ENCODE assay signal across 12 cellular contexts in genomic region chr2:97714084-97714949, GRCh38. TPM values are rescaled to one million over a fixed set of nuclear protein-coding genes. Genes with fewer than 3 reads are reported as not detected.
A peak's percentile ranks its signal among the peaks of the same experiment; 100 is the strongest.
DNase-seq lines count a peak whose midpoint lies in the region; ATAC-seq, FAIRE-seq and TF ChIP-seq lines count a peak whose summit lies in the region.
"Had no signal": no experiment of that assay in that cellular context is flagged by ENCODE, and none has a peak within 500 bp of the region (broad histone marks: within the 10 kb centered on the region; RNA-seq: fewer than 3 reads in every experiment).

No MANE protein-coding gene starts in this region.

- TF ChIP-seq CTCF in CD4-positive, alpha-beta T cell (IDR thresholded peaks at IDR 0.05), result no peak
- TF ChIP-seq CTCF in OCI-LY1 (IDR thresholded peaks at IDR 0.05; ENCODE audit: low read length) (no peak), K562 (IDR thresholded peaks at IDR 0.05 in 2 of 3, conservative IDR thresholded peaks at IDR 0.05 in 1 of 3; ENCODE audit: insufficient read depth in 2 of 3, low read depth in 1 of 3, low read length in 3 of 3) (no peak), nephron (IDR thresholded peaks at IDR 0.05; ENCODE audit: unreplicated experiment in 3 of 3) (no peak), ascending aorta (IDR thresholded peaks at IDR 0.05) (no peak)

- H3K9me2 ChIP-seq in OCI-LY1 (ENCODE audit: low read depth, low read length), result no peaks in the 10 kb centered on the region

- no peaks in the 10 kb centered on the region for H3K9me3 ChIP-seq in CD4-positive, alpha-beta T cell (ENCODE audit: control insufficient read depth, low read length)
- H3K9me3 ChIP-seq in OCI-LY1 (ENCODE audit: low read length) (no peaks in the 10 kb centered on the region), K562 (replicated peaks; ENCODE audit: control insufficient read depth, insufficient read depth, low read depth, low read length) (no peaks in the 10 kb centered on the region; the same call in 1 of the 2 replicates), ascending aorta (no peaks in the 10 kb centered on the region)
- H3K9me3 ChIP-seq: Caco-2, tibial artery had no signal

- no peak overlapping the region for H3K4me3 ChIP-seq in OCI-LY1 (ENCODE audit: low read depth, low read length, poor library complexity, severe bottlenecking)
- H3K4me3 ChIP-seq in K562, result no peak overlapping the region
- peak overlapping the region in 1 of 2 donors; percentile 24 for H3K4me3 ChIP-seq in ascending aorta
- H3K4me3 ChIP-seq: tibial artery had no signal

- peak overlapping the region; percentile 88 for H3K27ac ChIP-seq in CD4-positive, alpha-beta T cell (ENCODE audit: low read depth, low read length)
- H3K27ac ChIP-seq in OCI-LY1 (ENCODE audit: low read depth, low read length, poor library complexity, severe bottlenecking) (no peak overlapping the region), K562 (ENCODE audit: extremely low read depth, low read depth, low read length) (no peak overlapping the region), ascending aorta (no peak overlapping the region)
- H3K27ac ChIP-seq: tibial artery had no signal

- peaks cover 60% of the 10 kb centered on the region for H3K36me3 Mint-ChIP-seq in CD4-positive, alpha-beta T cell (ENCODE audit: low read depth)
- no peaks in the 10 kb centered on the region for H3K36me3 Mint-ChIP-seq in nephron (ENCODE audit: low read depth)
- H3K36me3 Mint-ChIP-seq: mesothelial cell of epicardium had no signal

- H3K4me1 ChIP-seq in OCI-LY1 (ENCODE audit: insufficient read depth, low read length, severe bottlenecking), result peaks cover 27% of the 10 kb centered on the region
- peaks cover 24 to 48% of the 10 kb centered on the region in 2 experiments for H3K4me1 ChIP-seq in K562 (replicated peaks in 1 of 2; ENCODE audit: control insufficient read depth in 2 of 2, insufficient read depth in 2 of 2, low read length in 2 of 2)
- H3K4me1 ChIP-seq in ascending aorta, result no peaks in the 10 kb centered on the region
- H3K4me1 ChIP-seq: tibial artery had no signal

- POLR2A ChIA-PET in CD4-positive, alpha-beta T cell (lab: Charles Lee), result interaction anchor here (0.7 to 3.7 kb wide), 13 partner anchors 10 to 750 kb away, joined by 3 to 42 read pairs (median 7); partner anchors contain the start of genes ACTR1B, ANKRD36B and COX5B
- POLR2A ChIA-PET in K562 (lab: Yijun Ruan, JAX), result interaction anchor here (0.6 to 1.0 kb wide), 2 partner anchors 8 to 14 kb away, joined by 3 read pairs; no protein-coding TSS in a partner anchor

- CTCF ChIA-PET in CD4-positive, alpha-beta T cell (lab: Charles Lee), result interaction anchor here (1.1 to 2.3 kb wide), 6 partner anchors 13 to 124 kb away, joined by 3 to 15 read pairs (median 8); no protein-coding TSS in a partner anchor
- CTCF ChIA-PET in K562 (lab: Yijun Ruan, JAX; ENCODE audit: low intra/inter-chr PET ratio), result no interaction called here

- in situ Hi-C loops in K562 (cut with MboI), result no loop called here

- H3K27ac Mint-ChIP-seq in CD4-positive, alpha-beta T cell, result peak overlapping the region; percentile 98
- H3K27ac Mint-ChIP-seq in nephron, result peak overlapping the region in 2 of 3 experiments; percentile 40 to 72

- H3K4me1 Mint-ChIP-seq in CD4-positive, alpha-beta T cell (ENCODE audit: low read depth), result peaks cover 92% of the 10 kb centered on the region
- peaks cover 33% of the 10 kb centered on the region for H3K4me1 Mint-ChIP-seq in nephron

- ATAC-seq in CD4-positive, alpha-beta T cell (ENCODE audit: poor library complexity), result no peak
- ATAC-seq in K562 (no peak), HG03565 (IDR thresholded peaks at IDR 0.05; ENCODE audit: unreplicated experiment) (no peak)

- TF ChIP-seq POLR2A in K562 (conservative IDR thresholded peaks at IDR 0.05), result no peak

- TF ChIP-seq RAD21 in K562 (CRISPR knock-in tag; conservative IDR thresholded peaks at IDR 0.05 in 1 of 2, IDR thresholded peaks at IDR 0.05 in 1 of 2), result no peak

- H3K27me3 Mint-ChIP-seq in CD4-positive, alpha-beta T cell, result no peaks in the 10 kb centered on the region
- peaks cover 3% of the 10 kb centered on the region for H3K27me3 Mint-ChIP-seq in nephron (ENCODE audit: low read depth)

- DNase-seq in CD4-positive, alpha-beta T cell, result peak in 2 of 10 experiments; percentile 13 to 36
- DNase-seq in K562 (ENCODE audit: extremely low read depth in 1 of 4, low spot score in 3 of 4) (no peak), ascending aorta (ENCODE audit: low spot score in 2 of 2) (no peak), COLO829 (ENCODE audit: low spot score) (no peak)
- no peak for DNase-seq in stimulated activated naive CD4-positive, alpha-beta T cell treated with Interleukin-2 at 50 U/mL for 16 hours (lab: John Stamatoyannopoulos, UW)
- DNase-seq: NCI-H1694 had no signal

- H2AFZ ChIP-seq in OCI-LY1 (ENCODE audit: low read length) (no peak overlapping the region), K562 (ENCODE audit: low read depth, low read length) (no peak overlapping the region)

- no peaks in the 10 kb centered on the region for H3F3A ChIP-seq in OCI-LY1 (ENCODE audit: insufficient read depth, low read length)

- BruUV-seq in K562 (replicated peaks; lab: Mats Ljungman, UMichigan), result no TSS peak

- H3K4me2 ChIP-seq in OCI-LY1 (ENCODE audit: low read length), result peak overlapping the region; percentile 5; the same call in 1 of the 2 replicates
- no peak overlapping the region for H3K4me2 ChIP-seq in K562 (ENCODE audit: insufficient read depth, low read length)

- peaks cover 3% of the 10 kb centered on the region for H3K9me1 ChIP-seq in K562 (ENCODE audit: control insufficient read depth, insufficient read depth, low read length)

- H3K36me3 ChIP-seq in OCI-LY1 (ENCODE audit: insufficient read depth, low read length) (no peaks in the 10 kb centered on the region), K562 (ENCODE audit: control insufficient read depth, insufficient read depth, low read length) (no peaks in the 10 kb centered on the region), ascending aorta (no peaks in the 10 kb centered on the region)
- H3K36me3 ChIP-seq: tibial artery had no signal

- H3K79me2 ChIP-seq in OCI-LY1 (ENCODE audit: insufficient read depth, low read length) (no peaks in the 10 kb centered on the region), K562 (ENCODE audit: control insufficient read depth, insufficient read depth, low read length) (no peaks in the 10 kb centered on the region)

- no peaks in the 10 kb centered on the region for H4K20me1 ChIP-seq in OCI-LY1 (ENCODE audit: insufficient read depth, low read length)
- peaks cover 4% of the 10 kb centered on the region; the same call in 1 of the 2 replicates for H4K20me1 ChIP-seq in K562 (replicated peaks; ENCODE audit: control insufficient read depth, insufficient read depth, low read length)

- H3K9me3 Mint-ChIP-seq in CD4-positive, alpha-beta T cell, result no peaks in the 10 kb centered on the region
- H3K9me3 Mint-ChIP-seq in nephron, result no peaks in the 10 kb centered on the region
- H3K9me3 Mint-ChIP-seq: mesothelial cell of epicardium had no signal

- TF ChIP-seq EP300 in K562 (IDR thresholded peaks at IDR 0.05; ENCODE audit: low read length), result no peak

- peak overlapping the region; percentile 99 for H3K4me3 Mint-ChIP-seq in CD4-positive, alpha-beta T cell
- no peak overlapping the region for H3K4me3 Mint-ChIP-seq in nephron
- H3K4me3 Mint-ChIP-seq: mesothelial cell of epicardium had no signal

- intact Hi-C loops in CD4-positive, alpha-beta T cell (cut with DNase I, micrococcal nuclease), result loop anchor here (5.0 to 10.0 kb wide), 3 partner anchors 52 to 1110 kb away; partner anchors contain the start of genes ACTR1B (in 1 of the 2) and TMEM131 (in 1 of the 2)
- intact Hi-C loops in K562 (cut with micrococcal nuclease) (no loop called here), ascending aorta (cut with DNase I) (no loop called here)

- WGBS in K562 (ENCODE audit: insufficient coverage, low coverage, missing lambda C conversion rate), result 58% methylated on average over 17 of the region's 17 CpGs

- H3K27me3 ChIP-seq in CD4-positive, alpha-beta T cell (ENCODE audit: control insufficient read depth, insufficient read depth, low read length), result no peaks in the 10 kb centered on the region
- H3K27me3 ChIP-seq in OCI-LY1 (ENCODE audit: insufficient read depth, low read length), result no peaks in the 10 kb centered on the region
- H3K27me3 ChIP-seq in K562 (ENCODE audit: control insufficient read depth in 2 of 2, insufficient read depth in 2 of 2, low read length in 2 of 2), result peaks cover 0 to 10% of the 10 kb centered on the region in 2 experiments; a peak in 2 of 5 replicates
- no peaks in the 10 kb centered on the region for H3K27me3 ChIP-seq in ascending aorta

- H3K9ac ChIP-seq in OCI-LY1 (ENCODE audit: low read length), result peak overlapping the region; percentile 6; the same call in 1 of the 2 replicates
- peak overlapping the region in 1 of 2 experiments; percentile 19; a peak in 2 of 4 replicates for H3K9ac ChIP-seq in K562 (ENCODE audit: insufficient read depth in 1 of 2, low read depth in 2 of 2, low read length in 2 of 2)

- no peak for FAIRE-seq in K562 (lab: Jason Lieb, UNC)

RNA-seq across cellular contexts. Expression of gene ZAP70, which starts 0.9 kb away (rescaled TPM):
- total RNA-seq in CD4-positive, alpha-beta T cell, result 100 to 1,000 TPM; 440 to 470 TPM
- 0.58 and 3.1 TPM in 2 replicates for total RNA-seq in K562 (2011; cell fraction: chromatin; rRNA removed; ENCODE audit: low replicate concordance)
- total RNA-seq in K562 (2011; cell fraction: nucleolus; rRNA removed), result 1.8 and 2.0 TPM in 2 replicates
- 0.81 and 1.7 TPM in 2 replicates for total RNA-seq in K562 (2011; cell fraction: nucleoplasm; rRNA removed)
- total RNA-seq in K562 (2014; rRNA removed), result 0.41 and 0.49 TPM in 2 replicates
- 0.07 TPM in 1 of 2 replicates, not detected in the other for total RNA-seq in K562 (2014; rRNA removed; fragmentation: Illumina TruSeq; extraction: Trizol)
- total RNA-seq in K562 (2015; rRNA removed; fragmentation: Illumina TruSeq; extraction: Trizol), result 0.18 and 0.19 TPM in 2 replicates
- total RNA-seq in K562 (2021), result 0.80 and 0.98 TPM in 2 replicates
- polyA plus RNA-seq in K562 (2011; rRNA removed), result 0.35 and 0.39 TPM in 2 replicates
- 0.18 and 0.63 TPM in 2 replicates for polyA plus RNA-seq in K562 (2011; cell fraction: cytosol; rRNA removed)
- polyA plus RNA-seq in K562 (2011; cell fraction: nucleus; rRNA removed), result 2.9 and 5.1 TPM in 2 replicates
- polyA plus RNA-seq in K562 (2012), result 0.76 and 3.9 TPM in 2 replicates
- 0.21 and 0.22 TPM in 2 replicates for polyA plus RNA-seq in K562 (2014; fragmentation: Illumina TruSeq; extraction: Trizol)
- polyA plus RNA-seq in K562 (2014; fragmentation: Nextera tagmentation; extraction: Ambion mirVana), result under 1 TPM in 1 of 2 experiments, not detected in 1; 0.06 TPM
- polyA plus RNA-seq in K562 (2014; rRNA removed), result 0.20 and 0.76 TPM in 2 replicates
- polyA minus RNA-seq in K562 (2011; rRNA and poly(A)+ RNA removed), result 0.15 and 0.46 TPM in 2 replicates
- polyA minus RNA-seq in K562 (2011; cell fraction: cytosol; rRNA and poly(A)+ RNA removed), result not detected in 2 replicates
- 0.81 TPM in 1 of 2 replicates, not detected in the other for polyA minus RNA-seq in K562 (2011; cell fraction: nucleus; rRNA and poly(A)+ RNA removed)
- total RNA-seq in ascending aorta, result 2.7 TPM

RNA-seq across cellular contexts. Expression of gene C2orf92, which starts 44.8 kb away (rescaled TPM):
- 10 to 100 TPM; 12.4 to 13.4 TPM for total RNA-seq in CD4-positive, alpha-beta T cell
- total RNA-seq in K562 (2011; cell fraction: chromatin; rRNA removed; ENCODE audit: low replicate concordance), result 36.2 and 42.2 TPM in 2 replicates
- 17.0 and 25.8 TPM in 2 replicates for total RNA-seq in K562 (2011; cell fraction: nucleolus; rRNA removed)
- total RNA-seq in K562 (2011; cell fraction: nucleoplasm; rRNA removed), result 19.2 and 23.9 TPM in 2 replicates
- 2.2 TPM in 2 replicates for total RNA-seq in K562 (2014; rRNA removed)
- 3.6 and 5.0 TPM in 2 replicates for total RNA-seq in K562 (2014; rRNA removed; fragmentation: Illumina TruSeq; extraction: Trizol)
- 6.7 and 6.8 TPM in 2 replicates for total RNA-seq in K562 (2015; rRNA removed; fragmentation: Illumina TruSeq; extraction: Trizol)
- total RNA-seq in K562 (2021), result 4.0 and 4.5 TPM in 2 replicates
- polyA plus RNA-seq in K562 (2011; rRNA removed), result 6.1 and 7.1 TPM in 2 replicates
- polyA plus RNA-seq in K562 (2011; cell fraction: cytosol; rRNA removed), result 1.4 and 2.2 TPM in 2 replicates
- 22.7 and 23.4 TPM in 2 replicates for polyA plus RNA-seq in K562 (2011; cell fraction: nucleus; rRNA removed)
- polyA plus RNA-seq in K562 (2012), result 5.3 and 10.9 TPM in 2 replicates
- polyA plus RNA-seq in K562 (2014; fragmentation: Illumina TruSeq; extraction: Trizol), result 3.4 and 4.0 TPM in 2 replicates
- 1 to 10 TPM in 1 of 2 experiments, under 1 TPM in 1; 0.65 to 1.2 TPM for polyA plus RNA-seq in K562 (2014; fragmentation: Nextera tagmentation; extraction: Ambion mirVana)
- polyA plus RNA-seq in K562 (2014; rRNA removed), result 4.2 and 6.0 TPM in 2 replicates
- polyA minus RNA-seq in K562 (2011; rRNA and poly(A)+ RNA removed), result 11.2 and 14.2 TPM in 2 replicates
- 1.4 and 2.4 TPM in 2 replicates for polyA minus RNA-seq in K562 (2011; cell fraction: cytosol; rRNA and poly(A)+ RNA removed)
- polyA minus RNA-seq in K562 (2011; cell fraction: nucleus; rRNA and poly(A)+ RNA removed), result 9.6 and 20.2 TPM in 2 replicates
- 4.6 TPM for total RNA-seq in ascending aorta

RNA-seq across cellular contexts. Expression of gene ACTR1B, which starts 50.5 kb away (rescaled TPM):
- 10 to 100 TPM; 89.5 to 92.8 TPM for total RNA-seq in CD4-positive, alpha-beta T cell
- 58.6 and 187 TPM in 2 replicates for total RNA-seq in K562 (2011; cell fraction: chromatin; rRNA removed; ENCODE audit: low replicate concordance)
- total RNA-seq in K562 (2011; cell fraction: nucleolus; rRNA removed), result 122 and 125 TPM in 2 replicates
- total RNA-seq in K562 (2011; cell fraction: nucleoplasm; rRNA removed), result 80.8 and 84.3 TPM in 2 replicates
- 22.1 and 27.9 TPM in 2 replicates for total RNA-seq in K562 (2014; rRNA removed)
- 12.0 and 16.2 TPM in 2 replicates for total RNA-seq in K562 (2014; rRNA removed; fragmentation: Illumina TruSeq; extraction: Trizol)
- 26.4 and 26.7 TPM in 2 replicates for total RNA-seq in K562 (2015; rRNA removed; fragmentation: Illumina TruSeq; extraction: Trizol)
- 41.0 and 43.0 TPM in 2 replicates for total RNA-seq in K562 (2021)
- 40.9 and 47.4 TPM in 2 replicates for polyA plus RNA-seq in K562 (2011; rRNA removed)
- polyA plus RNA-seq in K562 (2011; cell fraction: cytosol; rRNA removed), result 50.7 and 71.9 TPM in 2 replicates
- polyA plus RNA-seq in K562 (2011; cell fraction: nucleus; rRNA removed), result 306 and 320 TPM in 2 replicates
- 37.9 and 120 TPM in 2 replicates for polyA plus RNA-seq in K562 (2012)
- polyA plus RNA-seq in K562 (2014; fragmentation: Illumina TruSeq; extraction: Trizol), result 22.5 and 29.2 TPM in 2 replicates
- polyA plus RNA-seq in K562 (2014; fragmentation: Nextera tagmentation; extraction: Ambion mirVana), result 1 to 10 TPM in 1 of 2 experiments, under 1 TPM in 1; 0.49 to 2.3 TPM
- polyA plus RNA-seq in K562 (2014; rRNA removed), result 42.3 and 46.1 TPM in 2 replicates
- polyA minus RNA-seq in K562 (2011; rRNA and poly(A)+ RNA removed), result 16.2 and 25.4 TPM in 2 replicates
- 19.1 and 23.3 TPM in 2 replicates for polyA minus RNA-seq in K562 (2011; cell fraction: cytosol; rRNA and poly(A)+ RNA removed)
- 68.1 and 83.7 TPM in 2 replicates for polyA minus RNA-seq in K562 (2011; cell fraction: nucleus; rRNA and poly(A)+ RNA removed)
- 125 TPM for total RNA-seq in ascending aorta

Comparison
In these comparisons a context has a peak if more than half of its experiments do, and no peak if none do; other contexts are left out.
1. RNA of gene ZAP70, which starts 0.9 kb away (total RNA-seq): 440 to 470 TPM in CD4-positive, alpha-beta T cell; 2.7 TPM in ascending aorta (single experiment) and 0.07 to 3.1 TPM in K562; every median in the first group is over 100 times any median in the second.
2. intact Hi-C loops: an anchor here in CD4-positive, alpha-beta T cell (5.0 to 10.0 kb wide); none called in K562 and ascending aorta.